Comparison of ENCODE assay signal across 8 cellular contexts in genomic region chr3:119579366-119580147, GRCh38. TPM values are rescaled to one million over a fixed set of nuclear protein-coding genes. Genes with fewer than 3 reads are reported as not detected.
DNase-seq lines count a peak whose midpoint lies in the region; ATAC-seq and TF ChIP-seq lines count a peak whose summit lies in the region.

Gene ADPRH (plus strand): TSS chr3:119579492. CDS start chr3:119582170, 2,678 bp downstream.

- H3K27ac Mint-ChIP-seq in IgD-negative memory B cell (peak within 1 kb of the TSS; percentile 99 to 100 (median 99)), activated B cell treated with CpG ODN at 0.5 μM for 24 hours (peak within 1 kb of the TSS; percentile 99)
- peak within 1 kb of the TSS; percentile 99 for H3K27ac Mint-ChIP-seq in dendritic cell treated with granulocyte-macrophage colony-stimulating factor and Interleukin-4, amounts not matched to agents 40 ng/mL and 50 ng/mL, for 4 days

- H3K4me1 ChIP-seq in left lung: peaks cover 12 to 34% of the 10 kb centered on the region in 2 donors

- H3K4me3 Mint-ChIP-seq in IgD-negative memory B cell (peak within 1 kb of the TSS; percentile 96 to 100 (median 97)), activated B cell treated with CpG ODN at 0.5 μM for 24 hours (peak within 1 kb of the TSS; percentile 97)
- H3K4me3 Mint-ChIP-seq in dendritic cell treated with granulocyte-macrophage colony-stimulating factor and Interleukin-4, amounts not matched to agents 40 ng/mL and 50 ng/mL, for 4 days: peak within 1 kb of the TSS; percentile 82

- POLR2A ChIA-PET in activated B cell treated with CpG ODN at 0.5 μM for 24 hours (lab: Charles Lee): interaction anchor here (0.6 to 4.8 kb wide), 27 partner anchors 9 to 516 kb away, joined by 3 to 44 read pairs (median 6); partner anchors contain the start of genes B4GALT4, CD80, COX17 and TIMMDC1

- peak within 1 kb of the TSS; percentile 71; the same call in 1 of the 2 replicates for H3K4me3 ChIP-seq in GM08714 (ENCODE audit: low read length)
- H3K4me3 ChIP-seq in left lung: peak within 1 kb of the TSS; percentile 36 to 57

- DNase-seq in activated B cell treated with CpG ODN at 0.5 μM for 24 hours: peak; percentile 76
- peak; percentile 88 to 97 for DNase-seq in left lung
- peak; percentile 56 for DNase-seq in stimulated activated CD4-positive, alpha-beta T cell treated with anti-CD3 and anti-CD28 coated beads, Interleukin-4, amount 100 ng/mL, for 1 hour
- no peak for DNase-seq in SKM-1 (lab: John Stamatoyannopoulos, UW; ENCODE audit: unreplicated experiment)

- H3K4me1 Mint-ChIP-seq in IgD-negative memory B cell: peaks cover 12 to 36% (median 26%) of the 10 kb centered on the region in 3 donors
- peaks cover 37% of the 10 kb centered on the region for H3K4me1 Mint-ChIP-seq in activated B cell treated with CpG ODN at 0.5 μM for 24 hours
- H3K4me1 Mint-ChIP-seq in dendritic cell treated with granulocyte-macrophage colony-stimulating factor and Interleukin-4, amounts not matched to agents 40 ng/mL and 50 ng/mL, for 4 days (ENCODE audit: low read depth): peaks cover 45% of the 10 kb centered on the region

- peak within 1 kb of the TSS; percentile 90 to 96 for H3K27ac ChIP-seq in left lung

- H3K36me3 Mint-ChIP-seq in IgD-negative memory B cell (no peaks in the 10 kb centered on the region), activated B cell treated with CpG ODN at 0.5 μM for 24 hours (ENCODE audit: low read depth) (peaks cover 15% of the 10 kb centered on the region)
- peaks cover 10% of the 10 kb centered on the region for H3K36me3 Mint-ChIP-seq in dendritic cell treated with granulocyte-macrophage colony-stimulating factor and Interleukin-4, amounts not matched to agents 40 ng/mL and 50 ng/mL, for 4 days (ENCODE audit: low read depth)

- ATAC-seq in GM21717 (IDR thresholded peaks at IDR 0.05; ENCODE audit: unreplicated experiment) (peak; percentile 55), activated B cell treated with CpG ODN at 0.5 μM for 24 hours (ENCODE audit: low read depth) (peak; percentile 76), left lung (peak; percentile 96)

- H3K9me3 Mint-ChIP-seq in IgD-negative memory B cell: no peaks in the 10 kb centered on the region
- no peaks in the 10 kb centered on the region for H3K9me3 Mint-ChIP-seq in activated B cell treated with CpG ODN at 0.5 μM for 24 hours
- no peaks in the 10 kb centered on the region for H3K9me3 Mint-ChIP-seq in dendritic cell treated with granulocyte-macrophage colony-stimulating factor and Interleukin-4, amounts not matched to agents 40 ng/mL and 50 ng/mL, for 4 days

- H3K9me3 ChIP-seq in left lung: no peaks in the 10 kb centered on the region

- TF ChIP-seq CTCF in activated B cell treated with CpG ODN at 0.5 μM for 24 hours (IDR thresholded peaks at IDR 0.05): no peak
- no peak for TF ChIP-seq CTCF in left lung (IDR thresholded peaks at IDR 0.05)

- H3K36me3 ChIP-seq in left lung: peaks cover 0 to 5% of the 10 kb centered on the region in 2 donors

- intact Hi-C loops in activated B cell treated with CpG ODN at 0.5 μM for 24 hours (cut with micrococcal nuclease): loop anchor here (1.0 to 10.0 kb wide), 8 partner anchors 9 to 765 kb away; partner anchors contain the start of genes COX17, LRRC58, PLA1A and TIMMDC1
- intact Hi-C loops in dendritic cell treated with granulocyte-macrophage colony-stimulating factor and Interleukin-4, amounts not matched to agents 40 ng/mL and 50 ng/mL, for 4 days (cut with micrococcal nuclease): loop anchor here (1.0 kb wide), 1 partner anchor 9 kb away; no protein-coding TSS in a partner anchor
- intact Hi-C loops in left lung (cut with DNase I): no loop called here

- H3K27me3 Mint-ChIP-seq in IgD-negative memory B cell: no peaks in the 10 kb centered on the region
- no peaks in the 10 kb centered on the region for H3K27me3 Mint-ChIP-seq in activated B cell treated with CpG ODN at 0.5 μM for 24 hours
- H3K27me3 Mint-ChIP-seq in dendritic cell treated with granulocyte-macrophage colony-stimulating factor and Interleukin-4, amounts not matched to agents 40 ng/mL and 50 ng/mL, for 4 days: no peaks in the 10 kb centered on the region

- no peaks in the 10 kb centered on the region for H3K27me3 ChIP-seq in left lung

- CTCF ChIA-PET in activated B cell treated with CpG ODN at 0.5 μM for 24 hours (lab: Charles Lee): interaction anchor here (1.2 to 2.2 kb wide), 4 partner anchors 17 to 100 kb away, joined by 3 to 12 read pairs (median 4); partner anchors contain the start of gene CD80

RNA-seq across cellular contexts. Expression of gene ADPRH, which starts in this region (rescaled TPM):
- polyA plus RNA-seq in IgD-negative memory B cell: 29.2 TPM
- total RNA-seq in activated B cell treated with CpG ODN at 0.5 μM for 24 hours (41.2 and 43.8 TPM in 2 replicates), left lung (10 to 100 TPM; 18.7 to 24.0 TPM)

Comparison
In these comparisons a context has a peak if more than half of its experiments do, and no peak if none do; other contexts are left out.
1. intact Hi-C loops: an anchor here in activated B cell treated with CpG ODN at 0.5 μM for 24 hours (1.0 to 10.0 kb wide) and dendritic cell treated with granulocyte-macrophage colony-stimulating factor and Interleukin-4, amounts not matched to agents 40 ng/mL and 50 ng/mL, for 4 days (1.0 kb wide); none called in left lung.